ENCODE assay signal across 7 cellular contexts in genomic region chr19:53333071-53333465, GRCh38. TPM values are rescaled to one million over a fixed set of nuclear protein-coding genes. Genes with fewer than 3 reads are reported as not detected.
DNase-seq lines count a peak whose midpoint lies in the region; ATAC-seq and TF ChIP-seq lines count a peak whose summit lies in the region.

No MANE protein-coding gene starts in this region.

- H3K79me2 ChIP-seq in osteoblast (ENCODE audit: insufficient read depth, low read length) = peaks cover 18% of the 10 kb centered on the region

- DNase-seq in LoVo (ENCODE audit: low spot score) (peak; percentile 16), foreskin keratinocyte (no peak), osteoblast (ENCODE audit: insufficient read length, low spot score, missing footprints) (no peak), NCI-H187 treated with DMSO at 0.1 percent for 48 hours (lab: John Stamatoyannopoulos, UW) (no peak), NCI-H226 (no peak)
- peak; percentile 31 to 35 for DNase-seq in activated T-cell treated with anti-CD3 and anti-CD28 coated beads, Interleukin-2, amount 50 U/mL, for 72 hours

- peaks cover 19% of the 10 kb centered on the region for H3K4me1 Mint-ChIP-seq in activated T-cell treated with anti-CD3 and anti-CD28 coated beads, Interleukin-2, amount 50 U/mL, for 72 hours (ENCODE audit: low read depth)

- peak overlapping the region; percentile 86 to 90 for H3K4me3 Mint-ChIP-seq in activated T-cell treated with anti-CD3 and anti-CD28 coated beads, Interleukin-2, amount 50 U/mL, for 72 hours

- TF ChIP-seq CTCF in foreskin keratinocyte (conservative IDR thresholded peaks at IDR 0.05) (no peak), osteoblast (IDR thresholded peaks at IDR 0.05; ENCODE audit: extremely low read depth, low read depth, low read length) (no peak)

- ATAC-seq in GM19452 (IDR thresholded peaks at IDR 0.05; ENCODE audit: unreplicated experiment) (peak; percentile 28), foreskin keratinocyte (peak; percentile 45)
- ATAC-seq in activated T-cell treated with anti-CD3 and anti-CD28 coated beads, Interleukin-2, amount 50 U/mL, for 72 hours (replicated peaks in 1 of 2) = peak; percentile 27 to 28

- H3K9me3 Mint-ChIP-seq in activated T-cell treated with anti-CD3 and anti-CD28 coated beads, Interleukin-2, amount 50 U/mL, for 72 hours = peaks cover 4 to 13% of the 10 kb centered on the region in 2 donors

- H3K4me1 ChIP-seq in foreskin keratinocyte = no peaks in the 10 kb centered on the region
- peaks cover 4% of the 10 kb centered on the region for H3K4me1 ChIP-seq in osteoblast (ENCODE audit: insufficient read depth, low read length)

- no peaks in the 10 kb centered on the region for H3K27me3 ChIP-seq in foreskin keratinocyte
- H3K27me3 ChIP-seq in osteoblast (ENCODE audit: insufficient read depth, low read length) = no peaks in the 10 kb centered on the region

- peak overlapping the region; percentile 98 for H3K4me3 ChIP-seq in osteoblast (ENCODE audit: insufficient read depth, low read length)

- H2AFZ ChIP-seq in osteoblast (ENCODE audit: low read length) = peak overlapping the region; percentile 100

- H3K9me3 ChIP-seq in osteoblast (ENCODE audit: low read depth, low read length) = no peaks in the 10 kb centered on the region

- peaks cover 21 to 48% of the 10 kb centered on the region in 2 donors for H3K36me3 Mint-ChIP-seq in activated T-cell treated with anti-CD3 and anti-CD28 coated beads, Interleukin-2, amount 50 U/mL, for 72 hours (ENCODE audit: insufficient read depth in 2 of 2)

- H3K27ac Mint-ChIP-seq in activated T-cell treated with anti-CD3 and anti-CD28 coated beads, Interleukin-2, amount 50 U/mL, for 72 hours = no peak overlapping the region

- H3K27ac ChIP-seq in foreskin keratinocyte (no peak overlapping the region), osteoblast (ENCODE audit: low read depth, low read length) (peak overlapping the region; percentile 45)

- no peaks in the 10 kb centered on the region for H3K36me3 ChIP-seq in osteoblast (ENCODE audit: insufficient read depth, low read length)

- no peaks in the 10 kb centered on the region for H4K20me1 ChIP-seq in osteoblast (ENCODE audit: insufficient read depth, low read length)

- H3K4me2 ChIP-seq in osteoblast (ENCODE audit: insufficient read depth, low read length) = peak overlapping the region; percentile 93

- H3K27me3 Mint-ChIP-seq in activated T-cell treated with anti-CD3 and anti-CD28 coated beads, Interleukin-2, amount 50 U/mL, for 72 hours (ENCODE audit: low read depth) = peaks cover 12% of the 10 kb centered on the region

RNA-seq across cellular contexts. Expression of gene ZNF845, which starts 0.5 kb away (rescaled TPM):
- 1 to 10 TPM; 5.4 to 6.0 TPM for total RNA-seq in activated T-cell treated with anti-CD3 and anti-CD28 coated beads, Interleukin-2, amount 50 U/mL, for 72 hours
- total RNA-seq in foreskin keratinocyte (6.7 and 7.7 TPM in 2 replicates), osteoblast (7.7 and 8.7 TPM in 2 replicates)
- 1.3 and 1.4 TPM in 2 replicates for polyA plus RNA-seq in foreskin keratinocyte

RNA-seq across cellular contexts. Expression of gene ZNF525, which starts 32.4 kb away (rescaled TPM):
- 10 to 100 TPM; 20.7 to 27.0 TPM for total RNA-seq in activated T-cell treated with anti-CD3 and anti-CD28 coated beads, Interleukin-2, amount 50 U/mL, for 72 hours
- total RNA-seq in foreskin keratinocyte (9.0 and 10.2 TPM in 2 replicates), osteoblast (6.8 and 8.0 TPM in 2 replicates)
- 3.0 and 3.5 TPM in 2 replicates for polyA plus RNA-seq in foreskin keratinocyte

Comparison
In these comparisons a context has a peak if more than half of its experiments do, and no peak if none do; other contexts are left out.
1. DNase-seq: peak in LoVo (single experiment) and activated T-cell treated with anti-CD3 and anti-CD28 coated beads, Interleukin-2, amount 50 U/mL, for 72 hours (2 of 2); none in foreskin keratinocyte (0 of 2), osteoblast (single experiment), NCI-H187 treated with DMSO at 0.1 percent for 48 hours (single experiment) and NCI-H226 (single experiment).
2. Peak in every context shown above with its lines, with median percentiles within 50 percentile points of each other: ATAC-seq.